In the genomic region with DNA sequence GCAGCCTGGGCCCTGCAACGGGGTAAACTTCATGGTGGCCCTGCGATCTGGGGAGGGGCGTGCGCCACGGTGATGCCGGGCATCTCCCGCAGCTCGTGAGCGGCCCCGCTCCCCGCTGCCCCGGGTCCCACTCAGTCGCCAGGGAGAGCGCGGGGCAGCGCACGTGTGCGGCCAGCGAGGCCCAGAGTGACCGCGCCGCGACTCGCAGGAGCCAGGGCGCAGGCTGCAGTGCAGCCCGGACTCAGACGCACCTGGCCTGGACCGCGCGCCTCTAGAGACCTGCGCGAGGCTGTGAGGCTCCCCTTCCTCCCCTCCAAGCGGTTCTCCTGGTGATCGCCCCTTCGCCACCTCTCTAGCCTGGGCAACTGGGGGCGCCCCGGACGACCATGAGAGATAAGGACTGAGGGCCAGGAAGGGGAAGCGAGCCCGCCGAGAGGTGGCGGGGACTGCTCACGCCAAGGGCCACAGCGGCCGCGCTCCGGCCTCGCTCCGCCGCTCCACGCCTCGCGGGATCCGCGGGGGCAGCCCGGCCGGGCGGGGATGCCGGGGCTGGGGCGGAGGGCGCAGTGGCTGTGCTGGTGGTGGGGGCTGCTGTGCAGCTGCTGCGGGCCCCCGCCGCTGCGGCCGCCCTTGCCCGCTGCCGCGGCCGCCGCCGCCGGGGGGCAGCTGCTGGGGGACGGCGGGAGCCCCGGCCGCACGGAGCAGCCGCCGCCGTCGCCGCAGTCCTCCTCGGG, we compare ENCODE assay signal across 1 cellular context.
A peak's percentile ranks its signal among the peaks of the same experiment; 100 is the strongest.
TF ChIP-seq lines count a peak whose summit lies in the region.

No MANE protein-coding gene starts in this region.

TF ChIP-seq in HEK293, 187 proteins besides CTCF, POLR2A, EP300 and RAD21 (continued from another document and continues in another):
- TF ChIP-seq, protein P1, sequence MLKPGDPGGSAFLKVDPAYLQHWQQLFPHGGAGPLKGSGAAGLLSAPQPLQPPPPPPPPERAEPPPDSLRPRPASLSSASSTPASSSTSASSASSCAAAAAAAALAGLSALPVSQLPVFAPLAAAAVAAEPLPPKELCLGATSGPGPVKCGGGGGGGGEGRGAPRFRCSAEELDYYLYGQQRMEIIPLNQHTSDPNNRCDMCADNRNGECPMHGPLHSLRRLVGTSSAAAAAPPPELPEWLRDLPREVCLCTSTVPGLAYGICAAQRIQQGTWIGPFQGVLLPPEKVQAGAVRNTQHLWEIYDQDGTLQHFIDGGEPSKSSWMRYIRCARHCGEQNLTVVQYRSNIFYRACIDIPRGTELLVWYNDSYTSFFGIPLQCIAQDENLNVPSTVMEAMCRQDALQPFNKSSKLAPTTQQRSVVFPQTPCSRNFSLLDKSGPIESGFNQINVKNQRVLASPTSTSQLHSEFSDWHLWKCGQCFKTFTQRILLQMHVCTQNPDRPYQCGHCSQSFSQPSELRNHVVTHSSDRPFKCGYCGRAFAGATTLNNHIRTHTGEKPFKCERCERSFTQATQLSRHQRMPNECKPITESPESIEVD (tag by site-specific recombination; IDR thresholded peaks at IDR 0.05): no peak
- TF ChIP-seq, protein P2, sequence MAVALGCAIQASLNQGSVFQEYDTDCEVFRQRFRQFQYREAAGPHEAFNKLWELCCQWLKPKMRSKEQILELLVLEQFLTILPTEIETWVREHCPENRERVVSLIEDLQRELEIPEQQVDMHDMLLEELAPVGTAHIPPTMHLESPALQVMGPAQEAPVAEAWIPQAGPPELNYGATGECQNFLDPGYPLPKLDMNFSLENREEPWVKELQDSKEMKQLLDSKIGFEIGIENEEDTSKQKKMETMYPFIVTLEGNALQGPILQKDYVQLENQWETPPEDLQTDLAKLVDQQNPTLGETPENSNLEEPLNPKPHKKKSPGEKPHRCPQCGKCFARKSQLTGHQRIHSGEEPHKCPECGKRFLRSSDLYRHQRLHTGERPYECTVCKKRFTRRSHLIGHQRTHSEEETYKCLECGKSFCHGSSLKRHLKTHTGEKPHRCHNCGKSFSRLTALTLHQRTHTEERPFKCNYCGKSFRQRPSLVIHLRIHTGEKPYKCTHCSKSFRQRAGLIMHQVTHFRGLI (tag by site-specific recombination; IDR thresholded peaks at IDR 0.05): no peak
- TF ChIP-seq, protein P3, sequence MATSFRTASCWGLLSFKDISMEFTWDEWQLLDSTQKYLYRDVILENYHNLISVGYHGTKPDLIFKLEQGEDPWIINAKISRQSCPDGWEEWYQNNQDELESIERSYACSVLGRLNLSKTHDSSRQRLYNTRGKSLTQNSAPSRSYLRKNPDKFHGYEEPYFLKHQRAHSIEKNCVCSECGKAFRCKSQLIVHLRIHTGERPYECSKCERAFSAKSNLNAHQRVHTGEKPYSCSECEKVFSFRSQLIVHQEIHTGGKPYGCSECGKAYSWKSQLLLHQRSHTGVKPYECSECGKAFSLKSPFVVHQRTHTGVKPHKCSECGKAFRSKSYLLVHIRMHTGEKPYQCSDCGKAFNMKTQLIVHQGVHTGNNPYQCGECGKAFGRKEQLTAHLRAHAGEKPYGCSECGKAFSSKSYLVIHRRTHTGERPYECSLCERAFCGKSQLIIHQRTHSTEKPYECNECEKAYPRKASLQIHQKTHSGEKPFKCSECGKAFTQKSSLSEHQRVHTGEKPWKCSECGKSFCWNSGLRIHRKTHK (tag by site-specific recombination; IDR thresholded peaks at IDR 0.05): no peak
- TF ChIP-seq ZNF843 (tag by site-specific recombination; IDR thresholded peaks at IDR 0.05): no peak
- no peak for TF ChIP-seq MZF1 (tag by site-specific recombination; IDR thresholded peaks at IDR 0.05; ENCODE audit: borderline replicate concordance)
- TF ChIP-seq, protein P4, sequence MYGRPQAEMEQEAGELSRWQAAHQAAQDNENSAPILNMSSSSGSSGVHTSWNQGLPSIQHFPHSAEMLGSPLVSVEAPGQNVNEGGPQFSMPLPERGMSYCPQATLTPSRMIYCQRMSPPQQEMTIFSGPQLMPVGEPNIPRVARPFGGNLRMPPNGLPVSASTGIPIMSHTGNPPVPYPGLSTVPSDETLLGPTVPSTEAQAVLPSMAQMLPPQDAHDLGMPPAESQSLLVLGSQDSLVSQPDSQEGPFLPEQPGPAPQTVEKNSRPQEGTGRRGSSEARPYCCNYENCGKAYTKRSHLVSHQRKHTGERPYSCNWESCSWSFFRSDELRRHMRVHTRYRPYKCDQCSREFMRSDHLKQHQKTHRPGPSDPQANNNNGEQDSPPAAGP (tag by site-specific recombination; IDR thresholded peaks at IDR 0.05): no peak
- TF ChIP-seq, protein P5, sequence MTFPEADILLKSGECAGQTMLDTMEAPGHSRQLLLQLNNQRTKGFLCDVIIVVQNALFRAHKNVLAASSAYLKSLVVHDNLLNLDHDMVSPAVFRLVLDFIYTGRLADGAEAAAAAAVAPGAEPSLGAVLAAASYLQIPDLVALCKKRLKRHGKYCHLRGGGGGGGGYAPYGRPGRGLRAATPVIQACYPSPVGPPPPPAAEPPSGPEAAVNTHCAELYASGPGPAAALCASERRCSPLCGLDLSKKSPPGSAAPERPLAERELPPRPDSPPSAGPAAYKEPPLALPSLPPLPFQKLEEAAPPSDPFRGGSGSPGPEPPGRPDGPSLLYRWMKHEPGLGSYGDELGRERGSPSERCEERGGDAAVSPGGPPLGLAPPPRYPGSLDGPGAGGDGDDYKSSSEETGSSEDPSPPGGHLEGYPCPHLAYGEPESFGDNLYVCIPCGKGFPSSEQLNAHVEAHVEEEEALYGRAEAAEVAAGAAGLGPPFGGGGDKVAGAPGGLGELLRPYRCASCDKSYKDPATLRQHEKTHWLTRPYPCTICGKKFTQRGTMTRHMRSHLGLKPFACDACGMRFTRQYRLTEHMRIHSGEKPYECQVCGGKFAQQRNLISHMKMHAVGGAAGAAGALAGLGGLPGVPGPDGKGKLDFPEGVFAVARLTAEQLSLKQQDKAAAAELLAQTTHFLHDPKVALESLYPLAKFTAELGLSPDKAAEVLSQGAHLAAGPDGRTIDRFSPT (tag by site-specific recombination; IDR thresholded peaks at IDR 0.05): no peak
- no peak for TF ChIP-seq ZNF621 (tag by site-specific recombination; IDR thresholded peaks at IDR 0.05)
- no peak; the same call in 1 of the 2 replicates for TF ChIP-seq ZNF2 (tag by site-specific recombination; IDR thresholded peaks at IDR 0.05)
- peak; percentile 78 for TF ChIP-seq ZBTB20 (tag by site-specific recombination; IDR thresholded peaks at IDR 0.05)
- TF ChIP-seq, protein P6, sequence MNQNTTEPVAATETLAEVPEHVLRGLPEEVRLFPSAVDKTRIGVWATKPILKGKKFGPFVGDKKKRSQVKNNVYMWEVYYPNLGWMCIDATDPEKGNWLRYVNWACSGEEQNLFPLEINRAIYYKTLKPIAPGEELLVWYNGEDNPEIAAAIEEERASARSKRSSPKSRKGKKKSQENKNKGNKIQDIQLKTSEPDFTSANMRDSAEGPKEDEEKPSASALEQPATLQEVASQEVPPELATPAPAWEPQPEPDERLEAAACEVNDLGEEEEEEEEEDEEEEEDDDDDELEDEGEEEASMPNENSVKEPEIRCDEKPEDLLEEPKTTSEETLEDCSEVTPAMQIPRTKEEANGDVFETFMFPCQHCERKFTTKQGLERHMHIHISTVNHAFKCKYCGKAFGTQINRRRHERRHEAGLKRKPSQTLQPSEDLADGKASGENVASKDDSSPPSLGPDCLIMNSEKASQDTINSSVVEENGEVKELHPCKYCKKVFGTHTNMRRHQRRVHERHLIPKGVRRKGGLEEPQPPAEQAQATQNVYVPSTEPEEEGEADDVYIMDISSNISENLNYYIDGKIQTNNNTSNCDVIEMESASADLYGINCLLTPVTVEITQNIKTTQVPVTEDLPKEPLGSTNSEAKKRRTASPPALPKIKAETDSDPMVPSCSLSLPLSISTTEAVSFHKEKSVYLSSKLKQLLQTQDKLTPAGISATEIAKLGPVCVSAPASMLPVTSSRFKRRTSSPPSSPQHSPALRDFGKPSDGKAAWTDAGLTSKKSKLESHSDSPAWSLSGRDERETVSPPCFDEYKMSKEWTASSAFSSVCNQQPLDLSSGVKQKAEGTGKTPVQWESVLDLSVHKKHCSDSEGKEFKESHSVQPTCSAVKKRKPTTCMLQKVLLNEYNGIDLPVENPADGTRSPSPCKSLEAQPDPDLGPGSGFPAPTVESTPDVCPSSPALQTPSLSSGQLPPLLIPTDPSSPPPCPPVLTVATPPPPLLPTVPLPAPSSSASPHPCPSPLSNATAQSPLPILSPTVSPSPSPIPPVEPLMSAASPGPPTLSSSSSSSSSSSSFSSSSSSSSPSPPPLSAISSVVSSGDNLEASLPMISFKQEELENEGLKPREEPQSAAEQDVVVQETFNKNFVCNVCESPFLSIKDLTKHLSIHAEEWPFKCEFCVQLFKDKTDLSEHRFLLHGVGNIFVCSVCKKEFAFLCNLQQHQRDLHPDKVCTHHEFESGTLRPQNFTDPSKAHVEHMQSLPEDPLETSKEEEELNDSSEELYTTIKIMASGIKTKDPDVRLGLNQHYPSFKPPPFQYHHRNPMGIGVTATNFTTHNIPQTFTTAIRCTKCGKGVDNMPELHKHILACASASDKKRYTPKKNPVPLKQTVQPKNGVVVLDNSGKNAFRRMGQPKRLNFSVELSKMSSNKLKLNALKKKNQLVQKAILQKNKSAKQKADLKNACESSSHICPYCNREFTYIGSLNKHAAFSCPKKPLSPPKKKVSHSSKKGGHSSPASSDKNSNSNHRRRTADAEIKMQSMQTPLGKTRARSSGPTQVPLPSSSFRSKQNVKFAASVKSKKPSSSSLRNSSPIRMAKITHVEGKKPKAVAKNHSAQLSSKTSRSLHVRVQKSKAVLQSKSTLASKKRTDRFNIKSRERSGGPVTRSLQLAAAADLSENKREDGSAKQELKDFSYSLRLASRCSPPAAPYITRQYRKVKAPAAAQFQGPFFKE (tag by site-specific recombination; IDR thresholded peaks at IDR 0.05; ENCODE audit: borderline replicate concordance): no peak
- no peak for TF ChIP-seq ZNF624 (tag by site-specific recombination; IDR thresholded peaks at IDR 0.05)
- no peak for TF ChIP-seq REPIN1 (tag by site-specific recombination; IDR thresholded peaks at IDR 0.05; ENCODE audit: low read depth)
- TF ChIP-seq ZNF341 (tag by site-specific recombination; IDR thresholded peaks at IDR 0.05; ENCODE audit: low read depth): no peak
- TF ChIP-seq ZNF266 (tag by site-specific recombination; IDR thresholded peaks at IDR 0.05; ENCODE audit: low read depth): no peak
- TF ChIP-seq, protein P7, sequence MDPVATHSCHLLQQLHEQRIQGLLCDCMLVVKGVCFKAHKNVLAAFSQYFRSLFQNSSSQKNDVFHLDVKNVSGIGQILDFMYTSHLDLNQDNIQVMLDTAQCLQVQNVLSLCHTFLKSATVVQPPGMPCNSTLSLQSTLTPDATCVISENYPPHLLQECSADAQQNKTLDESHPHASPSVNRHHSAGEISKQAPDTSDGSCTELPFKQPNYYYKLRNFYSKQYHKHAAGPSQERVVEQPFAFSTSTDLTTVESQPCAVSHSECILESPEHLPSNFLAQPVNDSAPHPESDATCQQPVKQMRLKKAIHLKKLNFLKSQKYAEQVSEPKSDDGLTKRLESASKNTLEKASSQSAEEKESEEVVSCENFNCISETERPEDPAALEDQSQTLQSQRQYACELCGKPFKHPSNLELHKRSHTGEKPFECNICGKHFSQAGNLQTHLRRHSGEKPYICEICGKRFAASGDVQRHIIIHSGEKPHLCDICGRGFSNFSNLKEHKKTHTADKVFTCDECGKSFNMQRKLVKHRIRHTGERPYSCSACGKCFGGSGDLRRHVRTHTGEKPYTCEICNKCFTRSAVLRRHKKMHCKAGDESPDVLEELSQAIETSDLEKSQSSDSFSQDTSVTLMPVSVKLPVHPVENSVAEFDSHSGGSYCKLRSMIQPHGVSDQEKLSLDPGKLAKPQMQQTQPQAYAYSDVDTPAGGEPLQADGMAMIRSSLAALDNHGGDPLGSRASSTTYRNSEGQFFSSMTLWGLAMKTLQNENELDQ (tag by site-specific recombination; IDR thresholded peaks at IDR 0.05; ENCODE audit: low read depth): no peak
- no peak for TF ChIP-seq ZNF175 (tag by site-specific recombination; IDR thresholded peaks at IDR 0.05)
- no peak for TF ChIP-seq ZNF670 (tag by site-specific recombination; IDR thresholded peaks at IDR 0.05; ENCODE audit: low read depth)
- TF ChIP-seq SCRT1 (tag by site-specific recombination; IDR thresholded peaks at IDR 0.05; ENCODE audit: borderline replicate concordance): no peak
- no peak for TF ChIP-seq ZFP41 (tag by site-specific recombination; IDR thresholded peaks at IDR 0.05; ENCODE audit: borderline replicate concordance)
- TF ChIP-seq, protein P8, sequence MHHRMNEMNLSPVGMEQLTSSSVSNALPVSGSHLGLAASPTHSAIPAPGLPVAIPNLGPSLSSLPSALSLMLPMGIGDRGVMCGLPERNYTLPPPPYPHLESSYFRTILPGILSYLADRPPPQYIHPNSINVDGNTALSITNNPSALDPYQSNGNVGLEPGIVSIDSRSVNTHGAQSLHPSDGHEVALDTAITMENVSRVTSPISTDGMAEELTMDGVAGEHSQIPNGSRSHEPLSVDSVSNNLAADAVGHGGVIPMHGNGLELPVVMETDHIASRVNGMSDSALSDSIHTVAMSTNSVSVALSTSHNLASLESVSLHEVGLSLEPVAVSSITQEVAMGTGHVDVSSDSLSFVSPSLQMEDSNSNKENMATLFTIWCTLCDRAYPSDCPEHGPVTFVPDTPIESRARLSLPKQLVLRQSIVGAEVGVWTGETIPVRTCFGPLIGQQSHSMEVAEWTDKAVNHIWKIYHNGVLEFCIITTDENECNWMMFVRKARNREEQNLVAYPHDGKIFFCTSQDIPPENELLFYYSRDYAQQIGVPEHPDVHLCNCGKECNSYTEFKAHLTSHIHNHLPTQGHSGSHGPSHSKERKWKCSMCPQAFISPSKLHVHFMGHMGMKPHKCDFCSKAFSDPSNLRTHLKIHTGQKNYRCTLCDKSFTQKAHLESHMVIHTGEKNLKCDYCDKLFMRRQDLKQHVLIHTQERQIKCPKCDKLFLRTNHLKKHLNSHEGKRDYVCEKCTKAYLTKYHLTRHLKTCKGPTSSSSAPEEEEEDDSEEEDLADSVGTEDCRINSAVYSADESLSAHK (tag by site-specific recombination; IDR thresholded peaks at IDR 0.05): no peak
- TF ChIP-seq GLIS1 (tag by site-specific recombination; IDR thresholded peaks at IDR 0.05): no peak; the same call in 1 of the 2 replicates
- TF ChIP-seq ZNF184 (tag by site-specific recombination; IDR thresholded peaks at IDR 0.05): no peak
- TF ChIP-seq ZNF785 (tag by site-specific recombination; IDR thresholded peaks at IDR 0.05): no peak
- no peak for TF ChIP-seq ZNF473 (tag by site-specific recombination; IDR thresholded peaks at IDR 0.05)
- TF ChIP-seq, protein P9, sequence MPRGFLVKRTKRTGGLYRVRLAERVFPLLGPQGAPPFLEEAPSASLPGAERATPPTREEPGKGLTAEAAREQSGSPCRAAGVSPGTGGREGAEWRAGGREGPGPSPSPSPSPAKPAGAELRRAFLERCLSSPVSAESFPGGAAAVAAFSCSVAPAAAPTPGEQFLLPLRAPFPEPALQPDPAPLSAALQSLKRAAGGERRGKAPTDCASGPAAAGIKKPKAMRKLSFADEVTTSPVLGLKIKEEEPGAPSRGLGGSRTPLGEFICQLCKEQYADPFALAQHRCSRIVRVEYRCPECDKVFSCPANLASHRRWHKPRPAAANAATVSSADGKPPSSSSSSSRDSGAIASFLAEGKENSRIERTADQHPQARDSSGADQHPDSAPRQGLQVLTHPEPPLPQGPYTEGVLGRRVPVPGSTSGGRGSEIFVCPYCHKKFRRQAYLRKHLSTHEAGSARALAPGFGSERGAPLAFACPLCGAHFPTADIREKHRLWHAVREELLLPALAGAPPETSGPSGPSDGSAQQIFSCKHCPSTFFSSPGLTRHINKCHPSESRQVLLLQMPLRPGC (tag by site-specific recombination; IDR thresholded peaks at IDR 0.05): no peak
- no peak for TF ChIP-seq KLF9 (tag by site-specific recombination; IDR thresholded peaks at IDR 0.05; ENCODE audit: low read depth)
